17 cellular contexts compared by ENCODE assay signal in the genomic region with DNA sequence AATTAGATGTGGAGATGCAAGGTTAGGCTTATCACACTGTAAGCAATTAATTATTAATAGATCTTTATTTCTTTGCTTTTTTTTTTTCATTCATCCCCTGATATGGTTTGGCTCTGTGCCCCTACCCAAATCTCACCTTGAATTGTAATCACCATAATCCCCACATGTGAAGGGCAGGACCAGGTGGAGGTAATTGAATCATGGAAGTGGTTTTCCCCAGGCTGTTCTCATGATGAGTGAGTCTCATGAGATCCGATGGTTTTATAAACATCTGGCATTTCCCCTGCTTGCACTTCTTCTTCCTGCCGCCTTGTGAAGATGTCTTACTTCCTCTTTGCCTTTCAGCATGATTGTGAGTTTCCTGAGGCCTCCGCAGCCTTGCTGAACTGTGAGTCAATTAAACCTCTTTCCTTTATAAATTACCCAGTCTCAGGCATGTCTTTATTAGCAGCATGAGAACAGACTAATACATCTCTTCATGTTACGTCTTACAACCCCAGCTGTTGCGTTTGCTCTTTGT.
"Had no signal": no experiment of that assay in that cellular context is flagged by ENCODE, and none has a peak within 500 bp of the region (broad histone marks: within the 10 kb centered on the region; RNA-seq: fewer than 3 reads in every experiment).

No MANE protein-coding gene starts in this region.

- H3K4me1 Mint-ChIP-seq: activated CD4-positive, alpha-beta T cell treated with anti-CD3 and anti-CD28 coated beads for 36 hours; stimulated activated memory B cell treated with anti-CD40 and anti-IgM and Interleukin-4, amounts not matched to agents 10 μg/mL and 1 μg/mL and 100 μg/mL, for 72 hours had no signal

- H3K4me3 Mint-ChIP-seq: activated CD4-positive, alpha-beta T cell treated with anti-CD3 and anti-CD28 coated beads for 36 hours; activated naive CD8-positive, alpha-beta T cell; dendritic cell treated with granulocyte-macrophage colony-stimulating factor and Interleukin-4, amounts not matched to agents 40 ng/mL and 50 ng/mL, for 4 days; nephron progenitor cell; stimulated activated memory B cell treated with anti-CD40 and anti-IgM and Interleukin-4, amounts not matched to agents 10 μg/mL and 1 μg/mL and 100 μg/mL, for 72 hours had no signal

- H3K36me3 Mint-ChIP-seq: stimulated activated memory B cell treated with anti-CD40 and anti-IgM and Interleukin-4, amounts not matched to agents 10 μg/mL and 1 μg/mL and 100 μg/mL, for 72 hours had no signal

- DNase-seq: activated CD4-positive, alpha-beta T cell treated with anti-CD3 and anti-CD28 coated beads for 36 hours; activated CD4-positive, alpha-beta T cell treated with anti-CD3 and anti-CD28 coated beads, Interleukin-2, amount 50 U/mL, for 48 hours; activated T-cell treated with anti-CD3 and anti-CD28 coated beads for 4 hours; effector CD8-positive, alpha-beta T cell; heart right ventricle; kidney glomerular epithelial cell; left ventricle myocardium inferior; nephron progenitor cell; occipital lobe; posterior cingulate gyrus; spleen; stimulated activated CD4-positive, alpha-beta T cell treated with anti-CD3 and anti-CD28 coated beads, Interleukin-4, amount 100 ng/mL, for 4 hours had no signal

- H3K27me3 Mint-ChIP-seq: activated CD4-positive, alpha-beta T cell treated with anti-CD3 and anti-CD28 coated beads for 36 hours; activated naive CD8-positive, alpha-beta T cell; dendritic cell treated with granulocyte-macrophage colony-stimulating factor and Interleukin-4, amounts not matched to agents 40 ng/mL and 50 ng/mL, for 4 days; stimulated activated memory B cell treated with anti-CD40 and anti-IgM and Interleukin-4, amounts not matched to agents 10 μg/mL and 1 μg/mL and 100 μg/mL, for 72 hours had no signal

- H3K27ac Mint-ChIP-seq: activated CD4-positive, alpha-beta T cell treated with anti-CD3 and anti-CD28 coated beads for 36 hours; activated naive CD8-positive, alpha-beta T cell; dendritic cell treated with granulocyte-macrophage colony-stimulating factor and Interleukin-4, amounts not matched to agents 40 ng/mL and 50 ng/mL, for 4 days; nephron progenitor cell; stimulated activated memory B cell treated with anti-CD40 and anti-IgM and Interleukin-4, amounts not matched to agents 10 μg/mL and 1 μg/mL and 100 μg/mL, for 72 hours had no signal

- ATAC-seq: activated CD4-positive, alpha-beta T cell treated with anti-CD3 and anti-CD28 coated beads for 36 hours; esophagus mucosa; gastroesophageal sphincter; heart right ventricle; stimulated activated memory B cell treated with anti-CD40 and anti-IgM and Interleukin-4, amounts not matched to agents 10 μg/mL and 1 μg/mL and 100 μg/mL, for 72 hours had no signal
